Comparison of ENCODE assay signal across 1 cellular context in the genomic region with DNA sequence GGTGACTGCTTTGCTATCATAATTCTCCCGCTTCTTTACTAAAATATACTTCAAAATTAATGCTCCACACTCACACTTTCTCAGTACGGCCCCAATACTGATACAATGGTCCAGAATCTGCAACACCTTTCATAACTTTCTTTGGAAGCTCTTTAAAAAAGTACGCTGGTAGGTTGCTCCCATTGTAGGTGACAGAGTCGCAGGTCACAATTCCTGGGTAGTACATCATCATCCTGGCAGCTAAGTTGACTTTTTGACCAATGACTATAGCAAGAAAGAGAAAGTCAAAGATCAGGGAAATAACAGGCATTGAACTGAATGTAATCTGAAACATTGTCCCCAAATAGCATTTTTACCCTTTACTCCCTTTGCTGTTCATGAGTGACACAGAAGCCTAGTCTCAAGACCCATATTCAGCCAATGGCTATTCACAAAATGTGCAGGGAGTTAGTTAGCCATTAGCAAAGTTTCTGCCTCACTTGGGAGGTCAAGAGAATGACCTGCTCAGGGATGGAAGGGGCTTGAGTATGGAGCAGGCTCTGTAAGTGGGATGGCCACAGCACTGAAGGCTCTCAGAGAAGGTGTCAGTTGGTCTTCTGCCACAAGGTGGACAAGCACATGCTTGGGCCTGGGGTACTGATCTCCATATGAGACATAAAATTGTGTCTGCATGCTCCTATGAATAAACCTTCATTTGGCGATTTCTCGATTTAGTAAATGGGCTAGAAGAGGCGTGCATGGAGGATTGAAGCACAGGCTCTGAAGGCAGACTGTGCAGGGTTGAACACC.
TF ChIP-seq lines count a peak whose summit lies in the region.

No MANE protein-coding gene starts in this region.

TF ChIP-seq in HepG2, 621 proteins besides CTCF, POLR2A, EP300 and RAD21:
- TF ChIP-seq HOXA7 (CRISPR knock-in tag; IDR thresholded peaks at IDR 0.05) (no peak), ZNF260 (CRISPR knock-in tag; IDR thresholded peaks at IDR 0.05; ENCODE audit: borderline replicate concordance, low read depth) (no peak), STAG1 (CRISPR knock-in tag; IDR thresholded peaks at IDR 0.05) (peak; percentile 33), DR1 (CRISPR knock-in tag; IDR thresholded peaks at IDR 0.05) (no peak), SMC3 (IDR thresholded peaks at IDR 0.05; ENCODE audit: low read length) (peak; percentile 25; the same call in 1 of the 2 replicates), TGIF2 (CRISPR knock-in tag; IDR thresholded peaks at IDR 0.05) (no peak)
- TF ChIP-seq, protein P1, sequence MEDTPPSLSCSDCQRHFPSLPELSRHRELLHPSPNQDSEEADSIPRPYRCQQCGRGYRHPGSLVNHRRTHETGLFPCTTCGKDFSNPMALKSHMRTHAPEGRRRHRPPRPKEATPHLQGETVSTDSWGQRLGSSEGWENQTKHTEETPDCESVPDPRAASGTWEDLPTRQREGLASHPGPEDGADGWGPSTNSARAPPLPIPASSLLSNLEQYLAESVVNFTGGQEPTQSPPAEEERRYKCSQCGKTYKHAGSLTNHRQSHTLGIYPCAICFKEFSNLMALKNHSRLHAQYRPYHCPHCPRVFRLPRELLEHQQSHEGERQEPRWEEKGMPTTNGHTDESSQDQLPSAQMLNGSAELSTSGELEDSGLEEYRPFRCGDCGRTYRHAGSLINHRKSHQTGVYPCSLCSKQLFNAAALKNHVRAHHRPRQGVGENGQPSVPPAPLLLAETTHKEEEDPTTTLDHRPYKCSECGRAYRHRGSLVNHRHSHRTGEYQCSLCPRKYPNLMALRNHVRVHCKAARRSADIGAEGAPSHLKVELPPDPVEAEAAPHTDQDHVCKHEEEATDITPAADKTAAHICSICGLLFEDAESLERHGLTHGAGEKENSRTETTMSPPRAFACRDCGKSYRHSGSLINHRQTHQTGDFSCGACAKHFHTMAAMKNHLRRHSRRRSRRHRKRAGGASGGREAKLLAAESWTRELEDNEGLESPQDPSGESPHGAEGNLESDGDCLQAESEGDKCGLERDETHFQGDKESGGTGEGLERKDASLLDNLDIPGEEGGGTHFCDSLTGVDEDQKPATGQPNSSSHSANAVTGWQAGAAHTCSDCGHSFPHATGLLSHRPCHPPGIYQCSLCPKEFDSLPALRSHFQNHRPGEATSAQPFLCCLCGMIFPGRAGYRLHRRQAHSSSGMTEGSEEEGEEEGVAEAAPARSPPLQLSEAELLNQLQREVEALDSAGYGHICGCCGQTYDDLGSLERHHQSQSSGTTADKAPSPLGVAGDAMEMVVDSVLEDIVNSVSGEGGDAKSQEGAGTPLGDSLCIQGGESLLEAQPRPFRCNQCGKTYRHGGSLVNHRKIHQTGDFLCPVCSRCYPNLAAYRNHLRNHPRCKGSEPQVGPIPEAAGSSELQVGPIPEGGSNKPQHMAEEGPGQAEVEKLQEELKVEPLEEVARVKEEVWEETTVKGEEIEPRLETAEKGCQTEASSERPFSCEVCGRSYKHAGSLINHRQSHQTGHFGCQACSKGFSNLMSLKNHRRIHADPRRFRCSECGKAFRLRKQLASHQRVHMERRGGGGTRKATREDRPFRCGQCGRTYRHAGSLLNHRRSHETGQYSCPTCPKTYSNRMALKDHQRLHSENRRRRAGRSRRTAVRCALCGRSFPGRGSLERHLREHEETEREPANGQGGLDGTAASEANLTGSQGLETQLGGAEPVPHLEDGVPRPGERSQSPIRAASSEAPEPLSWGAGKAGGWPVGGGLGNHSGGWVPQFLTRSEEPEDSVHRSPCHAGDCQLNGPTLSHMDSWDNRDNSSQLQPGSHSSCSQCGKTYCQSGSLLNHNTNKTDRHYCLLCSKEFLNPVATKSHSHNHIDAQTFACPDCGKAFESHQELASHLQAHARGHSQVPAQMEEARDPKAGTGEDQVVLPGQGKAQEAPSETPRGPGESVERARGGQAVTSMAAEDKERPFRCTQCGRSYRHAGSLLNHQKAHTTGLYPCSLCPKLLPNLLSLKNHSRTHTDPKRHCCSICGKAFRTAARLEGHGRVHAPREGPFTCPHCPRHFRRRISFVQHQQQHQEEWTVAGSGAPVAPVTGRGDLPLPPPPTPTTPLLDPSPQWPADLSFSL (CRISPR knock-in tag; IDR thresholded peaks at IDR 0.05) = no peak
- TF ChIP-seq, protein P2, sequence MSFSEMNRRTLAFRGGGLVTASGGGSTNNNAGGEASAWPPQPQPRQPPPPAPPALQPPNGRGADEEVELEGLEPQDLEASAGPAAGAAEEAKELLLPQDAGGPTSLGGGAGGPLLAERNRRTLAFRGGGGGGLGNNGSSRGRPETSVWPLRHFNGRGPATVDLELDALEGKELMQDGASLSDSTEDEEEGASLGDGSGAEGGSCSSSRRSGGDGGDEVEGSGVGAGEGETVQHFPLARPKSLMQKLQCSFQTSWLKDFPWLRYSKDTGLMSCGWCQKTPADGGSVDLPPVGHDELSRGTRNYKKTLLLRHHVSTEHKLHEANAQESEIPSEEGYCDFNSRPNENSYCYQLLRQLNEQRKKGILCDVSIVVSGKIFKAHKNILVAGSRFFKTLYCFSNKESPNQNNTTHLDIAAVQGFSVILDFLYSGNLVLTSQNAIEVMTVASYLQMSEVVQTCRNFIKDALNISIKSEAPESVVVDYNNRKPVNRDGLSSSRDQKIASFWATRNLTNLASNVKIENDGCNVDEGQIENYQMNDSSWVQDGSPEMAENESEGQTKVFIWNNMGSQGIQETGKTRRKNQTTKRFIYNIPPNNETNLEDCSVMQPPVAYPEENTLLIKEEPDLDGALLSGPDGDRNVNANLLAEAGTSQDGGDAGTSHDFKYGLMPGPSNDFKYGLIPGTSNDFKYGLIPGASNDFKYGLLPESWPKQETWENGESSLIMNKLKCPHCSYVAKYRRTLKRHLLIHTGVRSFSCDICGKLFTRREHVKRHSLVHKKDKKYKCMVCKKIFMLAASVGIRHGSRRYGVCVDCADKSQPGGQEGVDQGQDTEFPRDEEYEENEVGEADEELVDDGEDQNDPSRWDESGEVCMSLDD (CRISPR knock-in tag; IDR thresholded peaks at IDR 0.05; ENCODE audit: borderline replicate concordance) = no peak
